Comparison of ENCODE assay signal across 19 cellular contexts in genomic region chr5:54362992-54363630, GRCh38. TPM values are rescaled to one million over a fixed set of nuclear protein-coding genes. Genes with fewer than 3 reads are reported as not detected.
DNase-seq lines count a peak whose midpoint lies in the region; TF ChIP-seq lines count a peak whose summit lies in the region.
"Had no signal": no experiment of that assay in that cellular context is flagged by ENCODE, and none has a peak within 500 bp of the region (broad histone marks: within the 10 kb centered on the region; RNA-seq: fewer than 3 reads in every experiment).

No MANE protein-coding gene starts in this region.

- TF ChIP-seq POLR2A in breast epithelium (IDR thresholded peaks at IDR 0.05) = no peak

- no peak overlapping the region for H3K27ac ChIP-seq in mammary epithelial cell (ENCODE audit: insufficient read depth, low read depth, low read length)
- no peak overlapping the region for H3K27ac ChIP-seq in breast epithelium
- H3K27ac ChIP-seq: Peyer's patch had no signal

- no peaks in the 10 kb centered on the region for H3K79me2 ChIP-seq in mammary epithelial cell (ENCODE audit: insufficient read depth, low read length)

- no peak overlapping the region for H3K4me2 ChIP-seq in mammary epithelial cell (ENCODE audit: insufficient read depth, low read depth, low read length)
- H3K4me2 ChIP-seq: GM23338 had no signal

- BruUV-seq in mammary epithelial cell (replicated peaks; lab: Mats Ljungman, UMichigan) = no TSS peak

- H3K9ac ChIP-seq in mammary epithelial cell (ENCODE audit: insufficient read depth, low read length) = no peak overlapping the region

- no peaks in the 10 kb centered on the region for H3K36me3 ChIP-seq in mammary epithelial cell (ENCODE audit: insufficient read depth, low read length)
- H3K36me3 ChIP-seq in breast epithelium = no peaks in the 10 kb centered on the region
- H3K36me3 ChIP-seq: Peyer's patch had no signal

- TF ChIP-seq CTCF in mammary epithelial cell (conservative IDR thresholded peaks at IDR 0.05 in 1 of 2, IDR thresholded peaks at IDR 0.05 in 1 of 2; ENCODE audit: extremely low read depth in 1 of 2, insufficient read depth in 1 of 2, low read depth in 1 of 2, low read length in 2 of 2) = no peak
- no peak for TF ChIP-seq CTCF in breast epithelium (IDR thresholded peaks at IDR 0.05)
- TF ChIP-seq CTCF in fibroblast of mammary gland (conservative IDR thresholded peaks at IDR 0.05; ENCODE audit: control insufficient read depth, insufficient read depth, low read depth, low read length) = no peak

- DNase-seq in mammary epithelial cell (peak; percentile 21), breast epithelium (ENCODE audit: low spot score in 2 of 2) (no peak), LHCN-M2 (ENCODE audit: low read depth) (peak; percentile 17), fibroblast of mammary gland (ENCODE audit: low read depth) (peak; percentile 20), NCI-H82 (lab: John Stamatoyannopoulos, UW) (no peak), NCI-H128 (lab: John Stamatoyannopoulos, UW; ENCODE audit: unreplicated experiment) (no peak), islet precursor cell (no peak), NCI-H524 treated with DMSO at 0.1 percent for 48 hours (lab: John Stamatoyannopoulos, UW) (no peak)
- DNase-seq: 8988T, AML-193, DMS79 treated with DMSO at 0.1 percent for 48 hours, KBM-7, NCI-H1092, NCI-H1694 treated with DMSO at 0.1 percent for 48 hours, NCI-H446, NCI-H748 treated with DMSO at 0.1 percent for 48 hours, Peyer's patch, SHP77 treated with DMSO at 0.1 percent for 48 hours had no signal

- H4K20me1 ChIP-seq in mammary epithelial cell (ENCODE audit: insufficient read depth, low read length) = no peaks in the 10 kb centered on the region

- H3K4me3 ChIP-seq in mammary epithelial cell (replicated peaks in 1 of 3; ENCODE audit: insufficient read depth in 1 of 3, low read depth in 2 of 3, low read length in 3 of 3) = no peak overlapping the region
- no peak overlapping the region for H3K4me3 ChIP-seq in breast epithelium
- H3K4me3 ChIP-seq in fibroblast of mammary gland (ENCODE audit: control insufficient read depth, low read depth, low read length) = no peak overlapping the region
- H3K4me3 ChIP-seq: GM23338, Peyer's patch had no signal

- H3K4me1 ChIP-seq in mammary epithelial cell (ENCODE audit: insufficient read depth, low read length) (peaks cover 18% of the 10 kb centered on the region), breast epithelium (no peaks in the 10 kb centered on the region)

- dilution Hi-C loops in mammary epithelial cell (cut with HindIII; ENCODE audit: low sequenced_read_pairs) = no loop called here

- peak overlapping the region; percentile 9 for H2AFZ ChIP-seq in mammary epithelial cell (ENCODE audit: low read depth, low read length)
- H2AFZ ChIP-seq: GM23338 had no signal

- H3K27me3 ChIP-seq in mammary epithelial cell (ENCODE audit: insufficient read depth, low read length) = no peaks in the 10 kb centered on the region
- no peaks in the 10 kb centered on the region for H3K27me3 ChIP-seq in breast epithelium
- H3K27me3 ChIP-seq: Peyer's patch had no signal

- H3K9me3 ChIP-seq in mammary epithelial cell (replicated peaks; ENCODE audit: insufficient read depth, low read length) (no peaks in the 10 kb centered on the region), breast epithelium (no peaks in the 10 kb centered on the region)
- H3K9me3 ChIP-seq: Peyer's patch had no signal

- CTCF ChIA-PET in mammary epithelial cell (lab: Charles Lee; ENCODE audit: low non-redundant PET) = no interaction called here

- intact Hi-C loops in mammary epithelial cell (cut with micrococcal nuclease) (loop anchor here (5.0 kb wide), 1 partner anchor 51 kb away; the partner anchor contains the start of gene ARL15), breast epithelium (cut with DNase I; ENCODE audit: low total_unique reads) (no loop called here)

- in situ Hi-C loops in mammary epithelial cell (cut with MboI; ENCODE audit: low sequenced_read_pairs in 2 of 2) = no loop called here

RNA-seq across cellular contexts. Expression of gene ARL15, which starts 52.7 kb away (rescaled TPM):
- 10 to 100 TPM; 31.5 to 40.0 TPM for total RNA-seq in mammary epithelial cell
- 12.6 TPM for polyA plus RNA-seq in mammary epithelial cell
- 30.9 TPM for polyA minus RNA-seq in mammary epithelial cell
- 10 to 100 TPM; 29.0 to 65.0 (median 42.9) TPM for total RNA-seq in breast epithelium
- 8.7 and 11.2 TPM in 2 replicates for total RNA-seq in LHCN-M2 (2014; rRNA removed)
- 7.3 TPM for polyA plus RNA-seq in LHCN-M2 (2012)

Comparison
In these comparisons a context has a peak if more than half of its experiments do, and no peak if none do; other contexts are left out.
1. DNase-seq: peak in mammary epithelial cell (single experiment), LHCN-M2 (single experiment) and fibroblast of mammary gland (single experiment); none in breast epithelium (0 of 2), NCI-H82 (single experiment), NCI-H128 (single experiment), islet precursor cell (single experiment) and NCI-H524 treated with DMSO at 0.1 percent for 48 hours (single experiment).